8 cellular contexts compared by ENCODE assay signal in the genomic region with DNA sequence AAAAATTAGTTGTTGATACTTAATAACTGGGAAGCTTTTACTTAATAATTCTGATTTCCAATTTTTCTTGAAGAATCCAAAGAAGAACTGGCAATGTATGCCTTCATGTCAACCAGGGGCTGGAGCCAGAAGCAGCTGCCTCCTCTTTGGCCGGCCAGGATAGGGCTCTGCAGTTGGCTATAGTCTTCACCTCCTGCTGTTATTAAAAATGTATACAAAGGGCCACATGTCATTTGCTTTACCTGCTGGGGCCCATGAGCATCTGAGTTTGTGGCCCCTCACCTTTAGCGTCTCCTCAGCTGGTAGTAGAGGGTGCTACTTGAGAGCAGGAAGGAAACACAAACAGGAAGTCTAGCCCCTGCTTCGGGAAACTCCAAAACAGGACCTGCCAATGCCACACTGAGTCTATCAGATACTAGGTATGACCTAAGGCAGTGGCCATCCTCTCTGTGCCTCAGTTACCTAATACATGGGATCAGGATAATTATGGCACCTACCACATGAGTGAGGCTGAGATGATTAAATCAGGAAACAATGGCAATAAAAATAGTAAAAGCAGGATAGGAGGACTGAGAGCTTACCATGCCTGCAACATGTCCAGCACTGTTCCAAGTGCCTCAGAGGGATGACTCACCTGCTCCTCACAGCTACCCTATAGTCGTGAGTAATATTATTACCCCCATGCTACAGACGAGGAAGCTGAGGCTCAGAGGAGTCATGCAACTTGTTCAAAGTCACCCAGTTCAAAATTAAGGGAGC. TPM values are rescaled to one million over a fixed set of nuclear protein-coding genes. Genes with fewer than 3 reads are reported as not detected.
DNase-seq lines count a peak whose midpoint lies in the region; ATAC-seq and TF ChIP-seq lines count a peak whose summit lies in the region.

No MANE protein-coding gene starts in this region.

- intact Hi-C loops in activated CD4-positive, alpha-beta T cell treated with anti-CD3 and anti-CD28 coated beads, Interleukin-2, amount 10 ng/mL, durations not matched to agents 24 days and 14 days (cut with micrococcal nuclease) = loop anchor here (1.0 to 2.0 kb wide), 2 partner anchors 9 to 46 kb away; partner anchors contain the start of gene ANXA6

- no peak overlapping the region for H3K4me3 ChIP-seq in fibroblast of mammary gland (ENCODE audit: control insufficient read depth, low read depth, low read length)

- H3K27ac Mint-ChIP-seq in activated CD4-positive, alpha-beta T cell treated with anti-CD3 and anti-CD28 coated beads, Interleukin-2, amount 10 ng/mL, durations not matched to agents 24 days and 14 days = peak overlapping the region; percentile 80

- DNase-seq in activated T-cell treated with anti-CD3 and anti-CD28 coated beads for 48 hours (ENCODE audit: low read depth) = peak; percentile 39
- no peak for DNase-seq in activated T-cell treated with anti-CD3 and anti-CD28 coated beads for 4 hours
- no peak for DNase-seq in activated CD4-positive, alpha-beta T cell treated with anti-CD3 and anti-CD28 coated beads, Interleukin-2, amount 10 ng/mL, durations not matched to agents 24 days and 14 days
- DNase-seq in fibroblast of mammary gland (ENCODE audit: low read depth) = peak; percentile 83
- peak; percentile 49 for DNase-seq in stimulated activated naive CD8-positive, alpha-beta T cell treated with anti-CD3 and anti-CD28 coated beads, Interleukin-15, Interleukin-2, amounts not matched to agents 100 U/mL and 50 U/mL, for 24 hours
- DNase-seq in HuH-7.5 (ENCODE audit: low spot score) = no peak
- DNase-seq in retina = no peak
- no peak for DNase-seq in midbrain (lab: John Stamatoyannopoulos, UW)

- H3K27me3 Mint-ChIP-seq in activated CD4-positive, alpha-beta T cell treated with anti-CD3 and anti-CD28 coated beads, Interleukin-2, amount 10 ng/mL, durations not matched to agents 24 days and 14 days = no peaks in the 10 kb centered on the region

- H3K9me3 Mint-ChIP-seq in activated CD4-positive, alpha-beta T cell treated with anti-CD3 and anti-CD28 coated beads, Interleukin-2, amount 10 ng/mL, durations not matched to agents 24 days and 14 days = no peaks in the 10 kb centered on the region

- no peak for TF ChIP-seq CTCF in fibroblast of mammary gland (conservative IDR thresholded peaks at IDR 0.05; ENCODE audit: control insufficient read depth, insufficient read depth, low read depth, low read length)

- peaks cover 38% of the 10 kb centered on the region for H3K36me3 Mint-ChIP-seq in activated CD4-positive, alpha-beta T cell treated with anti-CD3 and anti-CD28 coated beads, Interleukin-2, amount 10 ng/mL, durations not matched to agents 24 days and 14 days (ENCODE audit: low read depth)

- peak; percentile 99 for ATAC-seq in stimulated activated naive CD8-positive, alpha-beta T cell treated with anti-CD3 and anti-CD28 coated beads, Interleukin-15, Interleukin-2, amounts not matched to agents 100 U/mL and 50 U/mL, for 24 hours

- peaks cover 32% of the 10 kb centered on the region for H3K4me1 Mint-ChIP-seq in activated CD4-positive, alpha-beta T cell treated with anti-CD3 and anti-CD28 coated beads, Interleukin-2, amount 10 ng/mL, durations not matched to agents 24 days and 14 days

- H3K4me3 Mint-ChIP-seq in activated CD4-positive, alpha-beta T cell treated with anti-CD3 and anti-CD28 coated beads, Interleukin-2, amount 10 ng/mL, durations not matched to agents 24 days and 14 days = peak overlapping the region; percentile 50

RNA-seq across cellular contexts. Expression of gene CCDC69, which starts 21.3 kb away (rescaled TPM):
- 22.7 and 23.2 TPM in 2 replicates for total RNA-seq in activated CD4-positive, alpha-beta T cell treated with anti-CD3 and anti-CD28 coated beads, Interleukin-2, amount 10 ng/mL, durations not matched to agents 24 days and 14 days

RNA-seq across cellular contexts. Expression of gene ANXA6, which starts 45.0 kb away (rescaled TPM):
- total RNA-seq in activated CD4-positive, alpha-beta T cell treated with anti-CD3 and anti-CD28 coated beads, Interleukin-2, amount 10 ng/mL, durations not matched to agents 24 days and 14 days = 314 and 315 TPM in 2 replicates

RNA-seq across cellular contexts. Expression of gene GM2A, which starts 50.4 kb away (rescaled TPM):
- 15.4 and 16.0 TPM in 2 replicates for total RNA-seq in activated CD4-positive, alpha-beta T cell treated with anti-CD3 and anti-CD28 coated beads, Interleukin-2, amount 10 ng/mL, durations not matched to agents 24 days and 14 days

Comparison
In these comparisons a context has a peak if more than half of its experiments do, and no peak if none do; other contexts are left out.
1. DNase-seq: peak in activated T-cell treated with anti-CD3 and anti-CD28 coated beads for 48 hours (single experiment), fibroblast of mammary gland (single experiment) and stimulated activated naive CD8-positive, alpha-beta T cell treated with anti-CD3 and anti-CD28 coated beads, Interleukin-15, Interleukin-2, amounts not matched to agents 100 U/mL and 50 U/mL, for 24 hours (single experiment); none in activated T-cell treated with anti-CD3 and anti-CD28 coated beads for 4 hours (single experiment), activated CD4-positive, alpha-beta T cell treated with anti-CD3 and anti-CD28 coated beads, Interleukin-2, amount 10 ng/mL, durations not matched to agents 24 days and 14 days (single experiment), HuH-7.5 (single experiment), retina (single experiment) and midbrain (single experiment).